Comparison of ENCODE assay signal across 1 cellular context in genomic region chr16:72947379-72948237, GRCh38.
A peak's percentile ranks its signal among the peaks of the same experiment; 100 is the strongest.
TF ChIP-seq lines count a peak whose summit lies in the region.

No MANE protein-coding gene starts in this region.

TF ChIP-seq in HepG2, 621 proteins besides CTCF, POLR2A, EP300 and RAD21 (continued from another document and continues in another):
- TF ChIP-seq ZNF530 (CRISPR knock-in tag; IDR thresholded peaks at IDR 0.05; ENCODE audit: low read depth) = no peak
- TF ChIP-seq SIX4 (CRISPR knock-in tag; IDR thresholded peaks at IDR 0.05) = no peak
- TF ChIP-seq RARA (CRISPR knock-in tag; IDR thresholded peaks at IDR 0.05) = peak; percentile 77
- TF ChIP-seq ARNT2 (CRISPR knock-in tag; IDR thresholded peaks at IDR 0.05; ENCODE audit: low read depth) = no peak
- 0 out of 2 replicates have a peak, but pooled peaks have one; percentile 30 for TF ChIP-seq KMT2B (CRISPR knock-in tag; IDR thresholded peaks at IDR 0.05)
- no peak for TF ChIP-seq ZNF577 (CRISPR knock-in tag; IDR thresholded peaks at IDR 0.05; ENCODE audit: borderline replicate concordance, low read depth)
- no peak for TF ChIP-seq THAP7 (CRISPR knock-in tag; IDR thresholded peaks at IDR 0.05)
- TF ChIP-seq ZNF543 (CRISPR knock-in tag; IDR thresholded peaks at IDR 0.05) = 0 out of 2 replicates have a peak, but pooled peaks have one; percentile 51
- TF ChIP-seq ZNF737 (CRISPR knock-in tag; IDR thresholded peaks at IDR 0.05; ENCODE audit: borderline replicate concordance) = no peak
- no peak for TF ChIP-seq ZBTB2 (CRISPR knock-in tag; IDR thresholded peaks at IDR 0.05; ENCODE audit: low read depth)
- TF ChIP-seq MAF1 (CRISPR knock-in tag; IDR thresholded peaks at IDR 0.05; ENCODE audit: borderline replicate concordance) = no peak
- no peak for TF ChIP-seq ADNP (CRISPR knock-in tag; IDR thresholded peaks at IDR 0.05)
- TF ChIP-seq ZNF792 (CRISPR knock-in tag; IDR thresholded peaks at IDR 0.05) = peak; percentile 46; the same call in 1 of the 2 replicates
- TF ChIP-seq GPN1 (CRISPR knock-in tag; IDR thresholded peaks at IDR 0.05; ENCODE audit: borderline replicate concordance) = no peak
- TF ChIP-seq NR2F1 (CRISPR knock-in tag; IDR thresholded peaks at IDR 0.05) = peak; percentile 79 to 85
- TF ChIP-seq ZNF232 (CRISPR knock-in tag; IDR thresholded peaks at IDR 0.05; ENCODE audit: borderline replicate concordance) = peak; percentile 34; the same call in 1 of the 2 replicates
- TF ChIP-seq MTA3 (CRISPR knock-in tag; IDR thresholded peaks at IDR 0.05) = no peak
- TF ChIP-seq SIN3A (IDR thresholded peaks at IDR 0.05; ENCODE audit: borderline replicate concordance, low read depth, low read length) = no peak
- TF ChIP-seq SMAD1 (CRISPR knock-in tag; IDR thresholded peaks at IDR 0.05; ENCODE audit: borderline replicate concordance, low read depth) = no peak
- no peak for TF ChIP-seq USF2 (IDR thresholded peaks at IDR 0.05; ENCODE audit: low read depth, low read length)
- no peak for TF ChIP-seq USF2 (CRISPR knock-in tag; IDR thresholded peaks at IDR 0.05; ENCODE audit: borderline replicate concordance)
- TF ChIP-seq GRHL1 (CRISPR knock-in tag; conservative IDR thresholded peaks at IDR 0.05) = no peak
- TF ChIP-seq ATF2 (CRISPR knock-in tag; IDR thresholded peaks at IDR 0.05) = peak; percentile 85
- no peak for TF ChIP-seq FIP1L1 (IDR thresholded peaks at IDR 0.05; ENCODE audit: borderline replicate concordance, insufficient read depth, low read depth, low read length)
- no peak for TF ChIP-seq ZNF282 (IDR thresholded peaks at IDR 0.05; ENCODE audit: partially characterized antibody)
- TF ChIP-seq SCMH1 (CRISPR knock-in tag; IDR thresholded peaks at IDR 0.05; ENCODE audit: borderline replicate concordance) = no peak
- peak; percentile 74 for TF ChIP-seq PAXIP1 (CRISPR knock-in tag; conservative IDR thresholded peaks at IDR 0.05)
- TF ChIP-seq E2F1 (CRISPR knock-in tag; IDR thresholded peaks at IDR 0.05) = no peak
- no peak for TF ChIP-seq ZSCAN20 (CRISPR knock-in tag; IDR thresholded peaks at IDR 0.05; ENCODE audit: borderline replicate concordance)
- TF ChIP-seq TFDP1 (CRISPR knock-in tag; IDR thresholded peaks at IDR 0.05; ENCODE audit: borderline replicate concordance) = peak; percentile 79
- TF ChIP-seq HHEX (CRISPR knock-in tag; IDR thresholded peaks at IDR 0.05) = peak; percentile 44; the same call in 1 of the 2 replicates
- no peak for TF ChIP-seq ZNF318 (CRISPR knock-in tag; IDR thresholded peaks at IDR 0.05)
- peak; percentile 68; the same call in 1 of the 2 replicates for TF ChIP-seq FOXJ3 (CRISPR knock-in tag; IDR thresholded peaks at IDR 0.05; ENCODE audit: borderline replicate concordance)
